Comparison of ENCODE assay signal across 8 cellular contexts in genomic region chr9:131238402-131239021, GRCh38. TPM values are rescaled to one million over a fixed set of nuclear protein-coding genes. Genes with fewer than 3 reads are reported as not detected.
A peak's percentile ranks its signal among the peaks of the same experiment; 100 is the strongest.
DNase-seq lines count a peak whose midpoint lies in the region; ATAC-seq and TF ChIP-seq lines count a peak whose summit lies in the region.

No MANE protein-coding gene starts in this region.

- no peak overlapping the region for H3K27ac ChIP-seq in colonic mucosa

- H3K4me1 ChIP-seq in colonic mucosa: peaks cover 5% of the 10 kb centered on the region

- no peak overlapping the region for H3K4me3 ChIP-seq in colonic mucosa

- H3K36me3 ChIP-seq in colonic mucosa: no peaks in the 10 kb centered on the region

- ATAC-seq in activated T-cell treated with anti-CD3 and anti-CD28 coated beads, Interleukin-2, amount 50 U/mL, for 4 hours: peak; percentile 6 to 11
- peak; percentile 32 to 34 for ATAC-seq in naive B cell (ENCODE audit: low read depth in 2 of 2)
- ATAC-seq in SK-N-SH treated with all-trans-retinoic acid at 6 μM for 48 hours: no peak

- peaks cover 3% of the 10 kb centered on the region for H3K9me3 Mint-ChIP-seq in activated T-cell treated with anti-CD3 and anti-CD28 coated beads, Interleukin-2, amount 50 U/mL, for 4 hours
- H3K9me3 Mint-ChIP-seq in naive B cell: peaks cover 0 to 4% (median 0%) of the 10 kb centered on the region in 7 donors

- in situ Hi-C loops in KBM-7 (cut with MboI; ENCODE audit: low pct_unique_long_range_greater_than_20kb, low sequenced_read_pairs): no loop called here

- DNase-seq in activated T-cell treated with anti-CD3 and anti-CD28 coated beads, Interleukin-2, amount 50 U/mL, for 4 hours: no peak
- no peak for DNase-seq in activated T-cell treated with anti-CD3 and anti-CD28 coated beads, Interleukin-2, amount 50 U/mL, for 1 hour
- peak; percentile 74 for DNase-seq in KBM-7
- DNase-seq in colonic mucosa: no peak
- no peak for DNase-seq in naive B cell
- DNase-seq in NK-92 (lab: John Stamatoyannopoulos, UW; ENCODE audit: unreplicated experiment): no peak
- DNase-seq in NCI-H2081 (lab: John Stamatoyannopoulos, UW): no peak

- peaks cover 8% of the 10 kb centered on the region for H3K36me3 Mint-ChIP-seq in activated T-cell treated with anti-CD3 and anti-CD28 coated beads, Interleukin-2, amount 50 U/mL, for 4 hours (ENCODE audit: insufficient read depth)
- peaks cover 0 to 11% of the 10 kb centered on the region in 2 donors for H3K36me3 Mint-ChIP-seq in naive B cell

- no peaks in the 10 kb centered on the region for H3K27me3 ChIP-seq in colonic mucosa

- TF ChIP-seq CTCF in colonic mucosa (IDR thresholded peaks at IDR 0.05): no peak

- peaks cover 47% of the 10 kb centered on the region for H3K4me1 Mint-ChIP-seq in activated T-cell treated with anti-CD3 and anti-CD28 coated beads, Interleukin-2, amount 50 U/mL, for 4 hours (ENCODE audit: low read depth)
- peaks cover 14 to 30% (median 22%) of the 10 kb centered on the region in 3 donors for H3K4me1 Mint-ChIP-seq in naive B cell

- intact Hi-C loops in colonic mucosa (cut with DNase I): no loop called here

- peak overlapping the region; percentile 77 for H3K4me3 Mint-ChIP-seq in activated T-cell treated with anti-CD3 and anti-CD28 coated beads, Interleukin-2, amount 50 U/mL, for 4 hours
- H3K4me3 Mint-ChIP-seq in naive B cell: peak overlapping the region; percentile 82 to 96 (median 92)

- H3K9me3 ChIP-seq in colonic mucosa: no peaks in the 10 kb centered on the region

- no peaks in the 10 kb centered on the region for H3K27me3 Mint-ChIP-seq in activated T-cell treated with anti-CD3 and anti-CD28 coated beads, Interleukin-2, amount 50 U/mL, for 4 hours (ENCODE audit: low read depth)
- no peaks in the 10 kb centered on the region for H3K27me3 Mint-ChIP-seq in naive B cell

- peak overlapping the region; percentile 8 to 70 for H3K9ac ChIP-seq in colonic mucosa (ENCODE audit: low read depth in 2 of 2, low read length in 2 of 2)

- peak overlapping the region in 5 of 6 donors; percentile 90 to 96 (median 94) for H3K27ac Mint-ChIP-seq in naive B cell

TF ChIP-seq in SK-N-SH treated with all-trans-retinoic acid at 6 μM for 48 hours, 23 proteins besides CTCF, POLR2A, EP300 and RAD21:
- TF ChIP-seq, protein P1, sequence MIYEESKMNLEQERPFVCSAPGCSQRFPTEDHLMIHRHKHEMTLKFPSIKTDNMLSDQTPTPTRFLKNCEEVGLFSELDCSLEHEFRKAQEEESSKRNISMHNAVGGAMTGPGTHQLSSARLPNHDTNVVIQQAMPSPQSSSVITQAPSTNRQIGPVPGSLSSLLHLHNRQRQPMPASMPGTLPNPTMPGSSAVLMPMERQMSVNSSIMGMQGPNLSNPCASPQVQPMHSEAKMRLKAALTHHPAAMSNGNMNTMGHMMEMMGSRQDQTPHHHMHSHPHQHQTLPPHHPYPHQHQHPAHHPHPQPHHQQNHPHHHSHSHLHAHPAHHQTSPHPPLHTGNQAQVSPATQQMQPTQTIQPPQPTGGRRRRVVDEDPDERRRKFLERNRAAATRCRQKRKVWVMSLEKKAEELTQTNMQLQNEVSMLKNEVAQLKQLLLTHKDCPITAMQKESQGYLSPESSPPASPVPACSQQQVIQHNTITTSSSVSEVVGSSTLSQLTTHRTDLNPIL (CRISPR knock-in tag; IDR thresholded peaks at IDR 0.05; ENCODE audit: low read depth): no peak
- no peak for TF ChIP-seq ZNF8 (CRISPR knock-in tag; IDR thresholded peaks at IDR 0.05)
- TF ChIP-seq PPARA (CRISPR knock-in tag; IDR thresholded peaks at IDR 0.05; ENCODE audit: borderline replicate concordance): no peak
- TF ChIP-seq ZC3H10 (CRISPR knock-in tag; IDR thresholded peaks at IDR 0.05): no peak
- no peak for TF ChIP-seq TOX (CRISPR knock-in tag; IDR thresholded peaks at IDR 0.05; ENCODE audit: borderline replicate concordance)
- TF ChIP-seq ZFP3 (CRISPR knock-in tag; IDR thresholded peaks at IDR 0.05): no peak
- no peak for TF ChIP-seq GLIS3 (CRISPR knock-in tag; IDR thresholded peaks at IDR 0.05)
- TF ChIP-seq RARB (CRISPR knock-in tag; IDR thresholded peaks at IDR 0.05): no peak
- TF ChIP-seq TSHZ2 (CRISPR knock-in tag; IDR thresholded peaks at IDR 0.05): no peak
- TF ChIP-seq ISL1 (CRISPR knock-in tag; IDR thresholded peaks at IDR 0.05): no peak
- TF ChIP-seq ESRRG (CRISPR knock-in tag; IDR thresholded peaks at IDR 0.05): no peak
- TF ChIP-seq ZFP30 (CRISPR knock-in tag; IDR thresholded peaks at IDR 0.05): no peak
- TF ChIP-seq BACH2 (CRISPR knock-in tag; IDR thresholded peaks at IDR 0.05; ENCODE audit: borderline replicate concordance): no peak
TF ChIP-seq in SK-N-SH treated with all-trans-retinoic acid at 6 μM for 48 hours: peak in this region for 0.

RNA-seq across cellular contexts. Expression of gene FAM78A, which starts 37.8 kb away (rescaled TPM):
- total RNA-seq in activated T-cell treated with anti-CD3 and anti-CD28 coated beads, Interleukin-2, amount 50 U/mL, for 4 hours: 10 to 100 TPM; 24.1 to 31.3 (median 29.8) TPM
- 1 to 10 TPM; 1.5 to 2.0 TPM for total RNA-seq in colonic mucosa
- polyA plus RNA-seq in naive B cell (ENCODE audit: low read depth in 6 of 6): 10 to 100 TPM in 4 of 6 donors, 1 to 10 TPM in 2; 5.2 to 18.3 (median 11.6) TPM

RNA-seq across cellular contexts. Expression of gene PLPP7, which starts 51.0 kb away (rescaled TPM):
- total RNA-seq in activated T-cell treated with anti-CD3 and anti-CD28 coated beads, Interleukin-2, amount 50 U/mL, for 4 hours: not detected
- 1 to 10 TPM in 1 of 2 donors, under 1 TPM in 1; 0.40 to 1.1 TPM for total RNA-seq in colonic mucosa
- 1 to 10 TPM in 3 of 6 donors, under 1 TPM in 2, not detected in 1; 0.78 to 2.0 (median 1.2) TPM for polyA plus RNA-seq in naive B cell (ENCODE audit: low read depth in 6 of 6)

Comparison
In these comparisons a context has a peak if more than half of its experiments do, and no peak if none do; other contexts are left out.
1. RNA of gene FAM78A, which starts 37.8 kb away (total RNA-seq): 24.1 to 31.3 TPM in activated T-cell treated with anti-CD3 and anti-CD28 coated beads, Interleukin-2, amount 50 U/mL, for 4 hours; 1.5 to 2.0 TPM in colonic mucosa; every median in the first group is over 4 times any median in the second.